ENCODE assay signal across 11 cellular contexts in genomic region chr9:79673614-79674013, GRCh38.
DNase-seq lines count a peak whose midpoint lies in the region; ATAC-seq and TF ChIP-seq lines count a peak whose summit lies in the region.
"Had no signal": no experiment of that assay in that cellular context is flagged by ENCODE, and none has a peak within 500 bp of the region (broad histone marks: within the 10 kb centered on the region; RNA-seq: fewer than 3 reads in every experiment).

No MANE protein-coding gene starts in this region.

- DNase-seq in natural killer cell treated with Interleukin-12 subunit alpha and Interleukin-12 subunit beta and Interleukin-15 and Interleukin-18, amount 100 ng/mL, for 72 hours (ENCODE audit: low spot score) = no peak
- DNase-seq in foreskin fibroblast = no peak
- no peak for DNase-seq in SHP77 treated with DMSO at 0.1 percent for 48 hours (lab: John Stamatoyannopoulos, UW)
- no peak for DNase-seq in activated CD8-positive, alpha-beta memory T cell treated with anti-CD3 and anti-CD28 coated beads, Interleukin-2, amount 10 ng/mL, durations not matched to agents 7 days and 5 days
- DNase-seq in NCI-H1417 treated with DMSO at 0.1 percent for 48 hours (lab: John Stamatoyannopoulos, UW) = no peak
- DNase-seq: CD4-positive, CD25-positive, alpha-beta regulatory T cell; effector memory CD4-positive, alpha-beta T cell; hippocampal formation had no signal

- TF ChIP-seq CTCF in foreskin fibroblast (IDR thresholded peaks at IDR 0.05; ENCODE audit: low read depth, low read length) = no peak

- CTCF ChIA-PET in activated CD8-positive, alpha-beta memory T cell treated with anti-CD3 and anti-CD28 coated beads, Interleukin-2, amount 10 ng/mL, durations not matched to agents 7 days and 5 days (lab: Charles Lee) = no interaction called here

- H3K9me3 Mint-ChIP-seq in natural killer cell treated with Interleukin-12 subunit alpha and Interleukin-12 subunit beta and Interleukin-15 and Interleukin-18, amount 100 ng/mL, for 72 hours = no peaks in the 10 kb centered on the region
- no peaks in the 10 kb centered on the region for H3K9me3 Mint-ChIP-seq in activated CD8-positive, alpha-beta memory T cell treated with anti-CD3 and anti-CD28 coated beads, Interleukin-2, amount 10 ng/mL, durations not matched to agents 7 days and 5 days (ENCODE audit: low read depth)

- peaks cover 39 to 41% of the 10 kb centered on the region in 2 donors for H3K4me1 Mint-ChIP-seq in natural killer cell treated with Interleukin-12 subunit alpha and Interleukin-12 subunit beta and Interleukin-15 and Interleukin-18, amount 100 ng/mL, for 72 hours (ENCODE audit: low read depth in 2 of 2)
- H3K4me1 Mint-ChIP-seq in activated CD8-positive, alpha-beta memory T cell treated with anti-CD3 and anti-CD28 coated beads, Interleukin-2, amount 10 ng/mL, durations not matched to agents 7 days and 5 days = peaks cover 12% of the 10 kb centered on the region

- H3K27me3 Mint-ChIP-seq in natural killer cell treated with Interleukin-12 subunit alpha and Interleukin-12 subunit beta and Interleukin-15 and Interleukin-18, amount 100 ng/mL, for 72 hours = no peaks in the 10 kb centered on the region
- no peaks in the 10 kb centered on the region for H3K27me3 Mint-ChIP-seq in activated CD8-positive, alpha-beta memory T cell treated with anti-CD3 and anti-CD28 coated beads, Interleukin-2, amount 10 ng/mL, durations not matched to agents 7 days and 5 days
- H3K27me3 Mint-ChIP-seq: CD4-positive, CD25-positive, alpha-beta regulatory T cell had no signal

- ATAC-seq in GM18867 (IDR thresholded peaks at IDR 0.05; ENCODE audit: unreplicated experiment) (peak; percentile 95), GM21825 (IDR thresholded peaks at IDR 0.05; ENCODE audit: unreplicated experiment) (peak; percentile 73), HG03342 (IDR thresholded peaks at IDR 0.05; ENCODE audit: unreplicated experiment) (peak; percentile 68)
- peak; percentile 36 to 49 for ATAC-seq in natural killer cell treated with Interleukin-12 subunit alpha and Interleukin-12 subunit beta and Interleukin-15 and Interleukin-18, amount 100 ng/mL, for 72 hours
- no peak for ATAC-seq in activated CD8-positive, alpha-beta memory T cell treated with anti-CD3 and anti-CD28 coated beads, Interleukin-2, amount 10 ng/mL, durations not matched to agents 7 days and 5 days

- peak overlapping the region; percentile 18 to 73 for H3K27ac Mint-ChIP-seq in natural killer cell treated with Interleukin-12 subunit alpha and Interleukin-12 subunit beta and Interleukin-15 and Interleukin-18, amount 100 ng/mL, for 72 hours
- no peak overlapping the region for H3K27ac Mint-ChIP-seq in activated CD8-positive, alpha-beta memory T cell treated with anti-CD3 and anti-CD28 coated beads, Interleukin-2, amount 10 ng/mL, durations not matched to agents 7 days and 5 days

- peak overlapping the region; percentile 21 for H3K4me3 Mint-ChIP-seq in natural killer cell treated with Interleukin-12 subunit alpha and Interleukin-12 subunit beta and Interleukin-15 and Interleukin-18, amount 100 ng/mL, for 72 hours
- no peak overlapping the region for H3K4me3 Mint-ChIP-seq in activated CD8-positive, alpha-beta memory T cell treated with anti-CD3 and anti-CD28 coated beads, Interleukin-2, amount 10 ng/mL, durations not matched to agents 7 days and 5 days
- H3K4me3 Mint-ChIP-seq: CD4-positive, CD25-positive, alpha-beta regulatory T cell had no signal

- no peak overlapping the region for H3K4me3 ChIP-seq in foreskin fibroblast (ENCODE audit: low read depth in 1 of 2, low read length in 2 of 2)

- H3K36me3 Mint-ChIP-seq in natural killer cell treated with Interleukin-12 subunit alpha and Interleukin-12 subunit beta and Interleukin-15 and Interleukin-18, amount 100 ng/mL, for 72 hours = no peaks in the 10 kb centered on the region
- H3K36me3 Mint-ChIP-seq in activated CD8-positive, alpha-beta memory T cell treated with anti-CD3 and anti-CD28 coated beads, Interleukin-2, amount 10 ng/mL, durations not matched to agents 7 days and 5 days = peaks cover 25% of the 10 kb centered on the region
